In genomic region chr17:77453613-77454559, GRCh38 we compare ENCODE assay signal across 1 cellular context.
TF ChIP-seq lines count a peak whose summit lies in the region.

No MANE protein-coding gene starts in this region.

TF ChIP-seq in HepG2, 621 proteins besides CTCF, POLR2A, EP300 and RAD21 (continued from another document and continues in another):
- TF ChIP-seq AFF4 (CRISPR knock-in tag; IDR thresholded peaks at IDR 0.05) = peak; percentile 4; the same call in 1 of the 2 replicates
- peak; percentile 94 for TF ChIP-seq MED1 (CRISPR knock-in tag; IDR thresholded peaks at IDR 0.05)
- TF ChIP-seq ZNF607 (CRISPR knock-in tag; IDR thresholded peaks at IDR 0.05; ENCODE audit: borderline replicate concordance) = peak; percentile 88
- TF ChIP-seq PAF1 (CRISPR knock-in tag; IDR thresholded peaks at IDR 0.05) = no peak
- peak; percentile 79 for TF ChIP-seq TAF1 (CRISPR knock-in tag; IDR thresholded peaks at IDR 0.05)
- no peak for TF ChIP-seq WIZ (CRISPR knock-in tag; IDR thresholded peaks at IDR 0.05)
- TF ChIP-seq ZFP41 (CRISPR knock-in tag; IDR thresholded peaks at IDR 0.05; ENCODE audit: borderline replicate concordance) = 0 out of 2 replicates have a peak, but pooled peaks have one; percentile 41
- peak; percentile 84 for TF ChIP-seq YEATS2 (CRISPR knock-in tag; IDR thresholded peaks at IDR 0.05; ENCODE audit: borderline replicate concordance)
- TF ChIP-seq BRD4 (CRISPR knock-in tag; IDR thresholded peaks at IDR 0.05) = no peak
- TF ChIP-seq ZNF577 (CRISPR knock-in tag; IDR thresholded peaks at IDR 0.05; ENCODE audit: borderline replicate concordance, low read depth) = no peak
- TF ChIP-seq JDP2 (CRISPR knock-in tag; IDR thresholded peaks at IDR 0.05; ENCODE audit: borderline replicate concordance) = no peak
- peak; percentile 54; the same call in 1 of the 2 replicates for TF ChIP-seq ZNF652 (CRISPR knock-in tag; IDR thresholded peaks at IDR 0.05; ENCODE audit: borderline replicate concordance, low read depth)
- TF ChIP-seq THAP7 (CRISPR knock-in tag; IDR thresholded peaks at IDR 0.05) = peak; percentile 67; the same call in 1 of the 2 replicates
- TF ChIP-seq MAZ (IDR thresholded peaks at IDR 0.05; ENCODE audit: borderline replicate concordance, low read depth, low read length) = peak; percentile 41; the same call in 1 of the 2 replicates
- TF ChIP-seq MAZ (CRISPR knock-in tag; IDR thresholded peaks at IDR 0.05; ENCODE audit: low read depth) = peak; percentile 22; the same call in 1 of the 2 replicates
- TF ChIP-seq ZMYM2 (CRISPR knock-in tag; IDR thresholded peaks at IDR 0.05) = peak; percentile 9
- peak; percentile 70 for TF ChIP-seq ZNF510 (CRISPR knock-in tag; IDR thresholded peaks at IDR 0.05; ENCODE audit: low read depth)
- TF ChIP-seq RCOR2 (CRISPR knock-in tag; IDR thresholded peaks at IDR 0.05) = 0 out of 2 replicates have a peak, but pooled peaks have one; percentile 77
- TF ChIP-seq DZIP1 (CRISPR knock-in tag; IDR thresholded peaks at IDR 0.05) = peak; percentile 94; the same call in 1 of the 2 replicates
- peak; percentile 66; the same call in 1 of the 2 replicates for TF ChIP-seq SAFB2 (CRISPR knock-in tag; IDR thresholded peaks at IDR 0.05; ENCODE audit: borderline replicate concordance, low read depth)
- TF ChIP-seq SNRNP70 (IDR thresholded peaks at IDR 0.05; ENCODE audit: low read depth, low read length) = no peak
- TF ChIP-seq ESRRA (CRISPR knock-in tag; IDR thresholded peaks at IDR 0.05; ENCODE audit: low read depth) = peak; percentile 92
- no peak for TF ChIP-seq MBNL3 (CRISPR knock-in tag; conservative IDR thresholded peaks at IDR 0.05)
- TF ChIP-seq ZNF724P (CRISPR knock-in tag; IDR thresholded peaks at IDR 0.05; ENCODE audit: borderline replicate concordance) = no peak; the same call in none of the 2 replicates
- peak; percentile 58; the same call in 1 of the 2 replicates for TF ChIP-seq ZNF350 (CRISPR knock-in tag; IDR thresholded peaks at IDR 0.05; ENCODE audit: borderline replicate concordance, low read depth)
- peak; percentile 82 for TF ChIP-seq ZNF263 (CRISPR knock-in tag; IDR thresholded peaks at IDR 0.05)
- peak; percentile 79; the same call in 1 of the 3 replicates for TF ChIP-seq MXI1 (IDR thresholded peaks at IDR 0.05; ENCODE audit: borderline replicate concordance, low read depth, low read length)
- peak; percentile 78 for TF ChIP-seq FOXK2 (IDR thresholded peaks at IDR 0.05)
- TF ChIP-seq EEA1 (CRISPR knock-in tag; IDR thresholded peaks at IDR 0.05; ENCODE audit: borderline replicate concordance) = no peak; the same call in 1 of the 2 replicates
- TF ChIP-seq AKAP8 (CRISPR knock-in tag; IDR thresholded peaks at IDR 0.05) = peak; percentile 86; the same call in 1 of the 2 replicates
- no peak for TF ChIP-seq MAFF (IDR thresholded peaks at IDR 0.05; ENCODE audit: low read depth, low read length)
- no peak for TF ChIP-seq HNRNPLL (IDR thresholded peaks at IDR 0.05; ENCODE audit: low read depth, low read length, poor library complexity, severe bottlenecking)
- TF ChIP-seq MTF1 (CRISPR knock-in tag; IDR thresholded peaks at IDR 0.05) = 0 out of 2 replicates have a peak, but pooled peaks have one; percentile 32
- TF ChIP-seq HNRNPL (IDR thresholded peaks at IDR 0.05; ENCODE audit: low read depth, low read length) = peak; percentile 82; the same call in 1 of the 2 replicates
- TF ChIP-seq MIER3 (CRISPR knock-in tag; IDR thresholded peaks at IDR 0.05; ENCODE audit: borderline replicate concordance) = 0 out of 2 replicates have a peak, but pooled peaks have one; percentile 50
- no peak for TF ChIP-seq HHEX (CRISPR knock-in tag; IDR thresholded peaks at IDR 0.05)
- TF ChIP-seq SMYD3 (CRISPR knock-in tag; IDR thresholded peaks at IDR 0.05) = 0 out of 2 replicates have a peak, but pooled peaks have one; percentile 29
- TF ChIP-seq FOXK1 (CRISPR knock-in tag; IDR thresholded peaks at IDR 0.05; ENCODE audit: borderline replicate concordance, low read depth) = peak; percentile 62; the same call in 1 of the 2 replicates
- TF ChIP-seq ZNF629 (CRISPR knock-in tag; conservative IDR thresholded peaks at IDR 0.05) = peak; percentile 70
- peak; percentile 72; the same call in 1 of the 2 replicates for TF ChIP-seq ZNF710 (CRISPR knock-in tag; IDR thresholded peaks at IDR 0.05; ENCODE audit: borderline replicate concordance)
- no peak; the same call in 1 of the 2 replicates for TF ChIP-seq ZIK1 (CRISPR knock-in tag; IDR thresholded peaks at IDR 0.05; ENCODE audit: borderline replicate concordance, low read depth)
- no peak for TF ChIP-seq ZNF530 (CRISPR knock-in tag; IDR thresholded peaks at IDR 0.05; ENCODE audit: low read depth)
- peak; percentile 74; the same call in 1 of the 2 replicates for TF ChIP-seq ZSCAN21 (CRISPR knock-in tag; IDR thresholded peaks at IDR 0.05; ENCODE audit: borderline replicate concordance)
- peak; percentile 93 for TF ChIP-seq NCOR1 (IDR thresholded peaks at IDR 0.05; ENCODE audit: borderline replicate concordance, low read length)
- peak; percentile 76 for TF ChIP-seq PRDM10 (CRISPR knock-in tag; IDR thresholded peaks at IDR 0.05; ENCODE audit: low read depth)
- no peak for TF ChIP-seq NR0B2 (CRISPR knock-in tag; IDR thresholded peaks at IDR 0.05)
- 0 out of 2 replicates have a peak, but pooled peaks have one; percentile 13 for TF ChIP-seq ZNF333 (CRISPR knock-in tag; IDR thresholded peaks at IDR 0.05; ENCODE audit: borderline replicate concordance)
- 0 out of 2 replicates have a peak, but pooled peaks have one; percentile 52 for TF ChIP-seq NKX3-1 (CRISPR knock-in tag; IDR thresholded peaks at IDR 0.05)
- peak; percentile 63; the same call in 1 of the 2 replicates for TF ChIP-seq HMG20B (CRISPR knock-in tag; conservative IDR thresholded peaks at IDR 0.05)
- TF ChIP-seq REPIN1 (CRISPR knock-in tag; IDR thresholded peaks at IDR 0.05; ENCODE audit: borderline replicate concordance, low read depth) = 0 out of 2 replicates have a peak, but pooled peaks have one; percentile 46
- TF ChIP-seq TP53 (CRISPR knock-in tag; conservative IDR thresholded peaks at IDR 0.05) = 0 out of 2 replicates have a peak, but pooled peaks have one; percentile 60
- peak; percentile 92 for TF ChIP-seq ISL2 (CRISPR knock-in tag; IDR thresholded peaks at IDR 0.05)
- peak; percentile 27 for TF ChIP-seq KMT2A (CRISPR knock-in tag; IDR thresholded peaks at IDR 0.05)
- no peak for TF ChIP-seq ATAD3A (CRISPR knock-in tag; IDR thresholded peaks at IDR 0.05)
